ENCODE assay signal across 15 cellular contexts in the genomic region with DNA sequence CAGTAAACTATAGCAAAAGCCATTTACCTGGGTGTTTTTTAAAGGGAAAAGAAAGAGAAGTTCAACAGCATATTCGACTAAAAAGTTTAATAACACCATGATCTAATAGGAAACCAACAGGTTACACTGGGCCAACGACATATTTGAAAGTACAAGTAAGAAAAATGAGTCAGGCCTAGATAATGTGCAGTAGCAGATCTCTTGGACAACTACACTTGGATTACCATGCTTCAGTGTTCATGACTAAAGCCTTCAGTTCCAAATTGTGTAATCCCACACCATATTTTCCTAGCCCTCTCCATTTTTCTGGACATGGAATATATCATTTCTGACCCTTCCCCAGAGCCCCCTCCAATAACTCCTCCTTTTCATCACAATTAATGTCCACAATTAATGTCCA. TPM values are rescaled to one million over a fixed set of nuclear protein-coding genes. Genes with fewer than 3 reads are reported as not detected.
A peak's percentile ranks its signal among the peaks of the same experiment; 100 is the strongest.
DNase-seq lines count a peak whose midpoint lies in the region; ATAC-seq, FAIRE-seq and TF ChIP-seq lines count a peak whose summit lies in the region.
"Had no signal": no experiment of that assay in that cellular context is flagged by ENCODE, and none has a peak within 500 bp of the region (broad histone marks: within the 10 kb centered on the region; RNA-seq: fewer than 3 reads in every experiment).

No MANE protein-coding gene starts in this region.

- H3K27me3 ChIP-seq in endothelial cell of umbilical vein (ENCODE audit: control insufficient read depth in 2 of 2, insufficient read depth in 2 of 2, low read length in 2 of 2) (no peaks in the 10 kb centered on the region), pancreas (no peaks in the 10 kb centered on the region), uterus (no peaks in the 10 kb centered on the region)

- no peaks in the 10 kb centered on the region for H3K79me2 ChIP-seq in endothelial cell of umbilical vein (ENCODE audit: control insufficient read depth, insufficient read depth, low read length)

- dilution Hi-C loops in endothelial cell of umbilical vein (cut with MboI; ENCODE audit: extremely low pct_ligation_motif_present, low sequenced_read_pairs) = no loop called here

- H3K36me3 ChIP-seq in endothelial cell of umbilical vein (ENCODE audit: control insufficient read depth in 2 of 2, extremely low read depth in 1 of 2, insufficient read depth in 2 of 2, low read length in 2 of 2) = no peaks in the 10 kb centered on the region
- H3K36me3 ChIP-seq in pancreas = no peaks in the 10 kb centered on the region
- no peaks in the 10 kb centered on the region for H3K36me3 ChIP-seq in uterus

- BruUV-seq in Calu3 (replicated peaks; lab: Mats Ljungman, UMichigan) (no TSS peak), endothelial cell of umbilical vein (replicated peaks; lab: Mats Ljungman, UMichigan) (no TSS peak)

- TF ChIP-seq POLR2A in endothelial cell of umbilical vein (IDR thresholded peaks at IDR 0.05; ENCODE audit: low read depth, low read length) = no peak
- no peak for TF ChIP-seq POLR2A in uterus (IDR thresholded peaks at IDR 0.05)

- no peaks in the 10 kb centered on the region for H3K9me3 Mint-ChIP-seq in Calu3 (ENCODE audit: low read depth, unreplicated experiment)

- H3K9ac ChIP-seq in endothelial cell of umbilical vein (replicated peaks; ENCODE audit: extremely low read depth, insufficient read depth, low read length) = no peak overlapping the region

- H3K9me3 ChIP-seq in endothelial cell of umbilical vein (replicated peaks; ENCODE audit: control insufficient read depth, insufficient read depth, low read length) (no peaks in the 10 kb centered on the region), pancreas (no peaks in the 10 kb centered on the region), uterus (no peaks in the 10 kb centered on the region)

- H3K4me1 ChIP-seq in endothelial cell of umbilical vein (ENCODE audit: control insufficient read depth, extremely low read depth, insufficient read depth, low read length) = peaks cover 29% of the 10 kb centered on the region
- H3K4me1 ChIP-seq in pancreas = peaks cover 0 to 5% (median 4%) of the 10 kb centered on the region in 3 donors
- no peaks in the 10 kb centered on the region for H3K4me1 ChIP-seq in uterus

- DNase-seq in Calu3 = peak; percentile 46
- DNase-seq in NCI-H226 = peak; percentile 90
- peak; percentile 51 for DNase-seq in endothelial cell of umbilical vein (ENCODE audit: low read depth, low spot score)
- DNase-seq in pancreas = no peak
- no peak for DNase-seq in ureter (ENCODE audit: low spot score)
- no peak for DNase-seq in activated CD4-positive, alpha-beta T cell treated with anti-CD3 and anti-CD28 coated beads for 48 hours
- DNase-seq in uterus = no peak
- DNase-seq in GF-D8 (lab: John Stamatoyannopoulos, UW) = no peak
- DNase-seq: activated CD4-positive, alpha-beta T cell treated with anti-CD3 and anti-CD28 coated beads for 4 hours; activated gamma-delta T cell; DMS153; immature natural killer cell; Karpas-422; NCI-H510A; stimulated activated CD4-positive, alpha-beta T cell treated with anti-CD3 and anti-CD28 coated beads, Interleukin-2, amount 100 ng/mL, for 48 hours had no signal

- intact Hi-C loops in Calu3 (cut with micrococcal nuclease; ENCODE audit: unreplicated experiment) (loop anchor here (10.0 kb wide), 1 partner anchor 430 kb away; no protein-coding TSS in a partner anchor), endothelial cell of umbilical vein (cut with micrococcal nuclease) (loop anchor here (2.0 to 5.0 kb wide), 2 partner anchors 108 to 426 kb away; no protein-coding TSS in a partner anchor), pancreas (cut with DNase I) (no loop called here), uterus (cut with DNase I; ENCODE audit: low total_unique reads) (no loop called here)

- H3K4me3 ChIP-seq in endothelial cell of umbilical vein (replicated peaks in 1 of 3; ENCODE audit: insufficient read depth in 1 of 3, low read depth in 1 of 3, low read length in 3 of 3) (no peak overlapping the region), pancreas (no peak overlapping the region), uterus (no peak overlapping the region)

- POLR2A ChIA-PET in endothelial cell of umbilical vein (lab: Charles Lee) = no interaction called here

- TF ChIP-seq CTCF in Calu3 (IDR thresholded peaks at IDR 0.05; ENCODE audit: unreplicated experiment) (no peak), endothelial cell of umbilical vein (IDR thresholded peaks at IDR 0.05; ENCODE audit: extremely low read depth in 1 of 2, insufficient read depth in 1 of 2, low read depth in 1 of 2, low read length in 2 of 2) (no peak), pancreas (IDR thresholded peaks at IDR 0.05) (no peak), uterus (IDR thresholded peaks at IDR 0.05) (no peak)

- WGBS in pancreas, 2 donors = 54 to 63% methylated on average over 2 of the region's 2 CpGs

- peaks cover 68% of the 10 kb centered on the region for H3K4me1 Mint-ChIP-seq in Calu3 (ENCODE audit: low read depth, unreplicated experiment)
- H3K4me1 Mint-ChIP-seq: immature natural killer cell had no signal

- H2AFZ ChIP-seq in endothelial cell of umbilical vein (ENCODE audit: low read depth, low read length) = peak overlapping the region; percentile 27

- CTCF ChIA-PET in Calu3 (lab: Charles Lee) (interaction anchor here (0.9 to 1.0 kb wide), 2 partner anchors 13 to 41 kb away, joined by 3 read pairs; no protein-coding TSS in a partner anchor), endothelial cell of umbilical vein (lab: Charles Lee) (no interaction called here)

- no peaks in the 10 kb centered on the region for H4K20me1 ChIP-seq in endothelial cell of umbilical vein (replicated peaks; ENCODE audit: control insufficient read depth, extremely low read depth, insufficient read depth, low read length)

- H3K4me2 ChIP-seq in endothelial cell of umbilical vein (ENCODE audit: insufficient read depth, low read length) = peak overlapping the region; percentile 52

- H3K27me3 Mint-ChIP-seq in Calu3 (ENCODE audit: unreplicated experiment) = no peaks in the 10 kb centered on the region

- peak in 3 of 4 donors; percentile 44 to 77 (median 74) for ATAC-seq in pancreas

- no peaks in the 10 kb centered on the region for H3K9me1 ChIP-seq in endothelial cell of umbilical vein (replicated peaks; ENCODE audit: control insufficient read depth, extremely low read depth, insufficient read depth, low read length)

- H3K27ac ChIP-seq in endothelial cell of umbilical vein (ENCODE audit: insufficient read depth, low read depth, low read length) (peak overlapping the region; percentile 48), pancreas (no peak overlapping the region), uterus (no peak overlapping the region)

- peak overlapping the region; percentile 16 for H3K27ac Mint-ChIP-seq in Calu3 (ENCODE audit: unreplicated experiment)
- H3K27ac Mint-ChIP-seq: immature natural killer cell had no signal

- FAIRE-seq in endothelial cell of umbilical vein (lab: Jason Lieb, UNC) = peak; percentile 76
- FAIRE-seq in pancreas (lab: Jason Lieb, UNC) = no peak

- no peak overlapping the region for H3K4me3 Mint-ChIP-seq in Calu3 (ENCODE audit: low read depth, unreplicated experiment)
- H3K4me3 Mint-ChIP-seq: immature natural killer cell had no signal

- peaks cover 9% of the 10 kb centered on the region for H3K36me3 Mint-ChIP-seq in Calu3 (ENCODE audit: insufficient read depth, unreplicated experiment)
- H3K36me3 Mint-ChIP-seq: immature natural killer cell had no signal

TF ChIP-seq in endothelial cell of umbilical vein, 7 proteins besides CTCF, POLR2A, EP300 and RAD21:
- no peak for TF ChIP-seq POLR2AphosphoS5 (IDR thresholded peaks at IDR 0.05; ENCODE audit: insufficient read depth, low read depth, low read length)
- TF ChIP-seq FOS (IDR thresholded peaks at IDR 0.05; ENCODE audit: borderline replicate concordance, insufficient read depth, low read length) = no peak
- TF ChIP-seq, protein P1, sequence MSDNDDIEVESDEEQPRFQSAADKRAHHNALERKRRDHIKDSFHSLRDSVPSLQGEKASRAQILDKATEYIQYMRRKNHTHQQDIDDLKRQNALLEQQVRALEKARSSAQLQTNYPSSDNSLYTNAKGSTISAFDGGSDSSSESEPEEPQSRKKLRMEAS (IDR thresholded peaks at IDR 0.05; ENCODE audit: insufficient read depth, insufficient read length) = no peak
- TF ChIP-seq JUN (IDR thresholded peaks at IDR 0.05; ENCODE audit: borderline replicate concordance, insufficient read depth, insufficient read length, low read depth) = peak; percentile 28

RNA-seq across cellular contexts. Expression of gene FIGN, which starts 39.1 kb away (rescaled TPM):
- 8.4 and 9.1 TPM in 2 replicates for total RNA-seq in Calu3 (2022)
- total RNA-seq in endothelial cell of umbilical vein = 6.6 and 8.1 TPM in 2 replicates
- polyA plus RNA-seq in endothelial cell of umbilical vein = 1.3 and 1.8 TPM in 2 replicates
- 1.1 and 1.2 TPM in 2 replicates for polyA plus RNA-seq in endothelial cell of umbilical vein (2011; cell fraction: cytosol; rRNA removed)
- 8.1 and 10.1 TPM in 2 replicates for polyA plus RNA-seq in endothelial cell of umbilical vein (2011; cell fraction: nucleus; rRNA removed)
- polyA plus RNA-seq in endothelial cell of umbilical vein (2012) = 2.4 and 3.3 TPM in 2 replicates
- 4.9 and 6.1 TPM in 2 replicates for polyA minus RNA-seq in endothelial cell of umbilical vein
- 1.4 TPM for polyA minus RNA-seq in endothelial cell of umbilical vein (2011; cell fraction: cytosol; rRNA and poly(A)+ RNA removed)
- 12.9 and 13.9 TPM in 2 replicates for polyA minus RNA-seq in endothelial cell of umbilical vein (2011; cell fraction: nucleus; rRNA and poly(A)+ RNA removed)
- total RNA-seq in pancreas = 1 to 10 TPM; 3.3 to 8.5 (median 4.6) TPM
- 1 to 10 TPM; 1.5 to 2.1 TPM for polyA plus RNA-seq in pancreas
- total RNA-seq in ureter = 8.0 TPM
- total RNA-seq in uterus = 1 to 10 TPM; 1.8 to 9.8 (median 4.6) TPM
- polyA plus RNA-seq: immature natural killer cell had no signal

Comparison
In these comparisons a context has a peak if more than half of its experiments do, and no peak if none do; other contexts are left out.
1. DNase-seq: peak in Calu3 (single experiment), NCI-H226 (single experiment) and endothelial cell of umbilical vein (single experiment); none in pancreas (0 of 6), ureter (single experiment), activated CD4-positive, alpha-beta T cell treated with anti-CD3 and anti-CD28 coated beads for 48 hours (single experiment), uterus (0 of 2) and GF-D8 (single experiment).
2. intact Hi-C loops: an anchor here in Calu3 (10.0 kb wide) and endothelial cell of umbilical vein (2.0 to 5.0 kb wide); none called in pancreas and uterus.